ENCODE assay signal across 28 cellular contexts in the genomic region with DNA sequence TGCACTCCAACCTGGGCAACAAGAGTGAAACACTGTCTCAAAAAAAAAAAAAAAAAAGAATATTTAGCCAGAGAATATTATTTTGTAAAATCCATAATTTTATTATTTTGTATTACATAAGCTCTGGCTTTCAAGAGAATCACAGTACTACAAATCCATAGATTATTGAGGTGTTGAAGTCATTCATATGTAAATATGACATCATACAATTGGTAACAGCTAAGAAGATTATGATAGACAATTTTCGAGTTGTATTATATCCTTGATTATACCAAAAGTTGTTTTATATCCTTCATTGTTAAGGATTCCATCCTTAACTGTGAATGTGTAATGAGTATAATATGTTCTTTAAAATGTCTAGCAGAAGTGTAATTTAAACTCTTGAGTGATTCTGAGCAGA. TPM values are rescaled to one million over a fixed set of nuclear protein-coding genes. Genes with fewer than 3 reads are reported as not detected.
"Had no signal": no experiment of that assay in that cellular context is flagged by ENCODE, and none has a peak within 500 bp of the region (broad histone marks: within the 10 kb centered on the region; RNA-seq: fewer than 3 reads in every experiment).

No MANE protein-coding gene starts in this region.

- H3K36me3 ChIP-seq: ascending aorta, breast epithelium, heart left ventricle had no signal

- H3K4me3 ChIP-seq: ascending aorta, breast epithelium, coronary artery, dorsolateral prefrontal cortex had no signal

- H3K4me1 ChIP-seq: breast epithelium had no signal

- ATAC-seq: activated naive CD4-positive, alpha-beta T cell treated with anti-CD3 and anti-CD28 coated beads, Interleukin-2, amount 50 U/mL, for 72 hours; activated T-cell treated with anti-CD3 and anti-CD28 coated beads, Interleukin-2, amount 50 U/mL, for 72 hours; esophagus mucosa; heart left ventricle had no signal

- DNase-seq: activated CD4-positive, alpha-beta memory T cell treated with anti-CD3 and anti-CD28 coated beads, Interleukin-2, amount 10 ng/mL, durations not matched to agents 7 days and 5 days; activated CD4-positive, alpha-beta T cell treated with anti-CD3 and anti-CD28 coated beads for 4 hours; activated CD4-positive, alpha-beta T cell treated with anti-CD3 and anti-CD28 coated beads, Interleukin-2, amount 10 ng/mL, durations not matched to agents 7 days and 5 days; activated CD4-positive, alpha-beta T cell treated with anti-CD3 and anti-CD28 coated beads, Interleukin-2, amount 50 U/mL, for 4 hours; activated CD4-positive, CD25-positive, alpha-beta regulatory T cell; activated CD4-positive, CD25-positive, alpha-beta regulatory T cell treated with anti-CD3 and anti-CD28 coated beads, Interleukin-2, amount 50 U/mL, for 72 hours; activated CD8-positive, alpha-beta memory T cell treated with anti-CD3 and anti-CD28 coated beads, Interleukin-2, amount 50 U/mL, for 48 hours; activated gamma-delta T cell; activated naive CD4-positive, alpha-beta T cell; activated naive CD4-positive, alpha-beta T cell treated with anti-CD3 and anti-CD28 coated beads, Interleukin-2, amount 10 ng/mL, durations not matched to agents 7 days and 5 days; activated naive CD8-positive, alpha-beta T cell treated with anti-CD3 and anti-CD28 coated beads, Interleukin-2, amount 10 ng/mL, durations not matched to agents 7 days and 5 days; activated T-cell treated with anti-CD3 and anti-CD28 coated beads for 4 hours; activated T-cell treated with anti-CD3 and anti-CD28 coated beads, Interleukin-2, amount 50 U/mL, for 24 hours; activated T-cell treated with anti-CD3 and anti-CD28 coated beads, Interleukin-2, amount 50 U/mL, for 72 hours; dorsolateral prefrontal cortex; effector memory CD4-positive, alpha-beta T cell; endodermal cell; foreskin fibroblast; glutamatergic neuron; heart left ventricle; T-helper 2 cell had no signal

- H3K9me3 ChIP-seq: ascending aorta, breast epithelium, heart left ventricle had no signal

- H3K27me3 ChIP-seq: ascending aorta, breast epithelium, dorsolateral prefrontal cortex, heart left ventricle had no signal

- H3K27ac ChIP-seq: ascending aorta, breast epithelium, coronary artery, dorsolateral prefrontal cortex had no signal

- FAIRE-seq: frontal cortex had no signal

RNA-seq across cellular contexts. Expression of gene MLF1, which starts 3.7 kb away (rescaled TPM):
- total RNA-seq: T-helper 1 cell treated with Interleukin-12 subunit alpha and Interleukin-12 subunit beta and Interleukin-4 antibody, amounts not matched to agents 30 ng/mL and 1 ng/mL, for 36 hours had no signal
